In the genomic region with DNA sequence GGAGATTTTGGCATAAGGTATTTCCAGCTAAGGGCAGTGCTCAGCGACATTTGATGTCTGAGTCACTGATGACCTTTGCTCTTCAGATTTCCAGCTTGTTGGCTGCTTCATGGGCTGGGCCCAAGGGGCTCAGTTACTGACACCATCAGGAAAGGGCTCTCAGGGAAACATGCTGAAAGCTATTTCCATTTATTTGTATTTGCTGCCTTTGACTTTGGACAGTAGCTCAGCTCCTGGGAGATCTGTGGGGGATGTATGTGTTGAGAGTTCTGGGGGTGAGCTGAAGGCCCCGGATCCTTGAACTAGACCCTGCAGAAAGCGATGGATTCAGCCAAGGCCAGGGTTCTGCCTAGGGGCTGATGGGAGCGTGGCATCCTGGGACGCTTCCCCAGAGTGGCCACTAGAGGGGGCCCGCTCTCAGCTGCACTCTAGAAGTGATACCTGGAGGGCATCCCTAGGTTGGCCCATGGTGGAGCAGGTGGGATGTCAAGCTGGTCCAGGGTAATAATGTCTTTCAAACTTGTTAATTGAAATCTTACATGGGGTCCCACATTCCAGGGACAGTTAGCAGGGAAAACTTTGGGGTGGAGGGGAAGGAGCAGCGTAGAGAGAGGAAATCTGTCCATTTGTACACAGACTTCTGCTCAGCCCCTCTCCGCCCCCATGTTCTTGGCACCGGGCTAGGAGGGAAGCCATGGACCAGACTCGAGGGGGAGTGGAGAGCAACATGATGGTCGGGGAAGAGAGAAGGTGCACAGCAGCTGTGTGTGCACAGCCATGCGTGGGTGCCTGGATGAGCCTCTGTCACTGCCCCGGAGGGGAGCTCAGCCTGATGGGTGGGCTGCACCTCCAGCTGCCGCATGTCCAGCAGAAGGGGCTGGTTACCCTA, we compare ENCODE assay signal across 8 cellular contexts. TPM values are rescaled to one million over a fixed set of nuclear protein-coding genes. Genes with fewer than 3 reads are reported as not detected.
A peak's percentile ranks its signal among the peaks of the same experiment; 100 is the strongest.
DNase-seq lines count a peak whose midpoint lies in the region; ATAC-seq and TF ChIP-seq lines count a peak whose summit lies in the region.

No MANE protein-coding gene starts in this region.

- ATAC-seq in GM18909 (IDR thresholded peaks at IDR 0.05; ENCODE audit: poor library complexity, unreplicated experiment), result peak; percentile 65
- ATAC-seq in HG03354 (IDR thresholded peaks at IDR 0.05; ENCODE audit: poor library complexity, severe bottlenecking, unreplicated experiment), result peak; percentile 90

- H3K4me3 ChIP-seq in SJCRH30 (no peak overlapping the region), ascending aorta (no peak overlapping the region)

- H3K4me1 ChIP-seq in SJCRH30 (peaks cover 29% of the 10 kb centered on the region), ascending aorta (no peaks in the 10 kb centered on the region)

- H3K27me3 ChIP-seq in SJCRH30 (no peaks in the 10 kb centered on the region), ascending aorta (no peaks in the 10 kb centered on the region)

- DNase-seq in Ammon's horn (ENCODE audit: low spot score), result peak; percentile 52
- DNase-seq in SJCRH30, result peak; percentile 61 to 82
- DNase-seq in ascending aorta (ENCODE audit: low spot score in 2 of 2), result no peak
- DNase-seq in iPS-NIHi11 (ENCODE audit: low spot score), result peak; percentile 91
- DNase-seq in stimulated activated CD4-positive, alpha-beta T cell treated with anti-CD3 and anti-CD28 coated beads, Interleukin-1b, Interleukin-23, amount 100 ng/mL, for 4 hours (ENCODE audit: low read depth in 2 of 2), result peak; percentile 5 to 21
- DNase-seq in DMS114 treated with DMSO at 0.1 percent for 48 hours (lab: John Stamatoyannopoulos, UW; ENCODE audit: unreplicated experiment), result no peak

- TF ChIP-seq CTCF in ascending aorta (IDR thresholded peaks at IDR 0.05), result peak; percentile 55 to 91 (median 89)

- H3K9me3 ChIP-seq in SJCRH30 (replicated peaks) (no peaks in the 10 kb centered on the region; the same call in 1 of the 2 replicates), ascending aorta (no peaks in the 10 kb centered on the region)

- intact Hi-C loops in ascending aorta (cut with DNase I), result no loop called here

- H3K36me3 ChIP-seq in SJCRH30, result no peaks in the 10 kb centered on the region
- H3K36me3 ChIP-seq in ascending aorta, result peaks cover 0 to 12% of the 10 kb centered on the region in 2 donors

- no peak overlapping the region for H3K27ac ChIP-seq in SJCRH30
- H3K27ac ChIP-seq in ascending aorta, result no peak overlapping the region

RNA-seq across cellular contexts. Expression of a gene that starts 3.0 kb away (rescaled TPM):
- total RNA-seq in SJCRH30 (2014; rRNA removed; shearing (Covaris generic)), result not detected in 2 replicates
- total RNA-seq in ascending aorta, result not detected

Comparison
In these comparisons a context has a peak if more than half of its experiments do, and no peak if none do; other contexts are left out.
1. DNase-seq: peak in Ammon's horn (single experiment), SJCRH30 (2 of 2), iPS-NIHi11 (single experiment) and stimulated activated CD4-positive, alpha-beta T cell treated with anti-CD3 and anti-CD28 coated beads, Interleukin-1b, Interleukin-23, amount 100 ng/mL, for 4 hours (2 of 2); none in ascending aorta (0 of 2) and DMS114 treated with DMSO at 0.1 percent for 48 hours (single experiment).